8 cellular contexts compared by ENCODE assay signal in genomic region chr19:32971012-32971595, GRCh38. TPM values are rescaled to one million over a fixed set of nuclear protein-coding genes. Genes with fewer than 3 reads are reported as not detected.
DNase-seq lines count a peak whose midpoint lies in the region; ATAC-seq and TF ChIP-seq lines count a peak whose summit lies in the region.

No MANE protein-coding gene starts in this region.

- no peaks in the 10 kb centered on the region for H3K9me3 Mint-ChIP-seq in activated CD4-positive, alpha-beta T cell treated with anti-CD3 and anti-CD28 coated beads, Interleukin-2, amount 10 ng/mL, durations not matched to agents 24 days and 14 days
- no peaks in the 10 kb centered on the region for H3K9me3 Mint-ChIP-seq in activated T-cell treated with anti-CD3 and anti-CD28 coated beads, Interleukin-2, amount 50 U/mL, for 72 hours

- H3K4me1 Mint-ChIP-seq in activated CD4-positive, alpha-beta T cell treated with anti-CD3 and anti-CD28 coated beads, Interleukin-2, amount 10 ng/mL, durations not matched to agents 24 days and 14 days: peaks cover 17% of the 10 kb centered on the region
- peaks cover 14% of the 10 kb centered on the region for H3K4me1 Mint-ChIP-seq in activated T-cell treated with anti-CD3 and anti-CD28 coated beads, Interleukin-2, amount 50 U/mL, for 72 hours (ENCODE audit: low read depth)

- H3K36me3 Mint-ChIP-seq in activated CD4-positive, alpha-beta T cell treated with anti-CD3 and anti-CD28 coated beads, Interleukin-2, amount 10 ng/mL, durations not matched to agents 24 days and 14 days (ENCODE audit: low read depth): peaks cover 10% of the 10 kb centered on the region
- peaks cover 8% of the 10 kb centered on the region in 2 donors for H3K36me3 Mint-ChIP-seq in activated T-cell treated with anti-CD3 and anti-CD28 coated beads, Interleukin-2, amount 50 U/mL, for 72 hours (ENCODE audit: insufficient read depth in 2 of 2)

- H3K36me3 ChIP-seq in thoracic aorta: no peaks in the 10 kb centered on the region

- no peaks in the 10 kb centered on the region for H3K27me3 ChIP-seq in thoracic aorta (replicated peaks; ENCODE audit: insufficient read depth)

- peak overlapping the region; percentile 93 for H3K4me3 ChIP-seq in thoracic aorta

- H3K4me3 Mint-ChIP-seq in activated CD4-positive, alpha-beta T cell treated with anti-CD3 and anti-CD28 coated beads, Interleukin-2, amount 10 ng/mL, durations not matched to agents 24 days and 14 days: peak overlapping the region; percentile 100
- H3K4me3 Mint-ChIP-seq in activated T-cell treated with anti-CD3 and anti-CD28 coated beads, Interleukin-2, amount 50 U/mL, for 72 hours: peak overlapping the region; percentile 97 to 100

- peaks cover 15 to 18% of the 10 kb centered on the region in 2 donors for H3K4me1 ChIP-seq in thoracic aorta (ENCODE audit: control insufficient read depth in 1 of 2, low read depth in 2 of 2)

- intact Hi-C loops in activated CD4-positive, alpha-beta T cell treated with anti-CD3 and anti-CD28 coated beads, Interleukin-2, amount 10 ng/mL, durations not matched to agents 24 days and 14 days (cut with micrococcal nuclease): loop anchor here (5.0 to 10.0 kb wide), 4 partner anchors 279 to 404 kb away; partner anchors contain the start of genes ANKRD27, CEBPG, NUDT19 and PDCD5

- peak overlapping the region; percentile 95 for H3K27ac Mint-ChIP-seq in activated CD4-positive, alpha-beta T cell treated with anti-CD3 and anti-CD28 coated beads, Interleukin-2, amount 10 ng/mL, durations not matched to agents 24 days and 14 days
- H3K27ac Mint-ChIP-seq in activated T-cell treated with anti-CD3 and anti-CD28 coated beads, Interleukin-2, amount 50 U/mL, for 72 hours: no peak overlapping the region

- no peak for DNase-seq in activated CD4-positive, alpha-beta T cell treated with anti-CD3 and anti-CD28 coated beads, Interleukin-2, amount 10 ng/mL, durations not matched to agents 24 days and 14 days
- no peak for DNase-seq in activated CD4-positive, alpha-beta T cell treated with anti-CD3 and anti-CD28 coated beads for 48 hours
- DNase-seq in activated T-cell treated with anti-CD3 and anti-CD28 coated beads, Interleukin-2, amount 50 U/mL, for 72 hours: no peak
- DNase-seq in iris pigment epithelial cell (ENCODE audit: low read depth): peak; percentile 1
- no peak for DNase-seq in thoracic aorta (ENCODE audit: low spot score)
- no peak for DNase-seq in NCI-H2107 treated with DMSO at 0.1 percent for 48 hours (lab: John Stamatoyannopoulos, UW; ENCODE audit: unreplicated experiment)
- no peak for DNase-seq in foreskin melanocyte

- TF ChIP-seq CTCF in thoracic aorta (IDR thresholded peaks at IDR 0.05): no peak

- no peaks in the 10 kb centered on the region for H3K9me3 ChIP-seq in thoracic aorta

- H3K27me3 Mint-ChIP-seq in activated CD4-positive, alpha-beta T cell treated with anti-CD3 and anti-CD28 coated beads, Interleukin-2, amount 10 ng/mL, durations not matched to agents 24 days and 14 days: no peaks in the 10 kb centered on the region
- no peaks in the 10 kb centered on the region for H3K27me3 Mint-ChIP-seq in activated T-cell treated with anti-CD3 and anti-CD28 coated beads, Interleukin-2, amount 50 U/mL, for 72 hours (ENCODE audit: low read depth)

- H3K27ac ChIP-seq in thoracic aorta: no peak overlapping the region

- ATAC-seq in activated T-cell treated with anti-CD3 and anti-CD28 coated beads, Interleukin-2, amount 50 U/mL, for 72 hours (replicated peaks in 1 of 2): no peak
- ATAC-seq in thoracic aorta (ENCODE audit: insufficient number of reproducible peaks, low FRiP score, low read depth): no peak
- no peak for ATAC-seq in GM18517 (IDR thresholded peaks at IDR 0.05; ENCODE audit: unreplicated experiment)

RNA-seq across cellular contexts. Expression of gene CEP89, which starts 0.7 kb away (rescaled TPM):
- total RNA-seq in activated CD4-positive, alpha-beta T cell treated with anti-CD3 and anti-CD28 coated beads, Interleukin-2, amount 10 ng/mL, durations not matched to agents 24 days and 14 days: 16.9 and 17.6 TPM in 2 replicates
- total RNA-seq in activated T-cell treated with anti-CD3 and anti-CD28 coated beads, Interleukin-2, amount 50 U/mL, for 72 hours: 10 to 100 TPM; 21.6 to 22.9 TPM
- total RNA-seq in thoracic aorta: 10 to 100 TPM; 20.5 to 26.1 TPM

RNA-seq across cellular contexts. Expression of gene FAAP24, which starts 0.9 kb away (rescaled TPM):
- 10.0 and 10.1 TPM in 2 replicates for total RNA-seq in activated CD4-positive, alpha-beta T cell treated with anti-CD3 and anti-CD28 coated beads, Interleukin-2, amount 10 ng/mL, durations not matched to agents 24 days and 14 days
- total RNA-seq in activated T-cell treated with anti-CD3 and anti-CD28 coated beads, Interleukin-2, amount 50 U/mL, for 72 hours: 10 to 100 TPM in 1 of 2 donors, 1 to 10 TPM in 1; 9.9 to 15.3 TPM
- under 1 TPM in 1 of 2 donors, not detected in 1; 0.28 TPM for total RNA-seq in thoracic aorta
